Comparison of ENCODE assay signal across 1 cellular context in genomic region chr20:35225319-35226125, GRCh38.
A peak's percentile ranks its signal among the peaks of the same experiment; 100 is the strongest.
TF ChIP-seq lines count a peak whose summit lies in the region.

No MANE protein-coding gene starts in this region.

TF ChIP-seq in K562, 482 proteins besides CTCF, POLR2A, EP300 and RAD21:
- TF ChIP-seq NUFIP1 (IDR thresholded peaks at IDR 0.05; ENCODE audit: partially characterized antibody) (no peak), ZNF316 (IDR thresholded peaks at IDR 0.05) (0 out of 2 replicates have a peak, but pooled peaks have one; percentile 32)
